7 cellular contexts compared by ENCODE assay signal in genomic region chr1:8015036-8015808, GRCh38. TPM values are rescaled to one million over a fixed set of nuclear protein-coding genes. Genes with fewer than 3 reads are reported as not detected.
DNase-seq lines count a peak whose midpoint lies in the region; ATAC-seq, FAIRE-seq and TF ChIP-seq lines count a peak whose summit lies in the region.

No MANE protein-coding gene starts in this region.

- no peaks in the 10 kb centered on the region for H3K9me2 ChIP-seq in Karpas-422 (replicated peaks; ENCODE audit: insufficient read depth, low read length)

- H3K9ac ChIP-seq in Karpas-422 (ENCODE audit: low read length) (no peak overlapping the region), mammary epithelial cell (ENCODE audit: insufficient read depth, low read length) (peak overlapping the region; percentile 58)

- FAIRE-seq in G401.6 (lab: Jason Lieb, UNC) (peak; percentile 84), islet of Langerhans (lab: Jason Lieb, UNC) (peak; percentile 98)

- 19% methylated on average over 8 of the region's 8 CpGs for WGBS in mammary epithelial cell (ENCODE audit: low coverage, missing lambda C conversion rate)

- no peak for ATAC-seq in HG03354 (IDR thresholded peaks at IDR 0.05; ENCODE audit: poor library complexity, severe bottlenecking, unreplicated experiment)

- TF ChIP-seq CTCF in mammary epithelial cell (conservative IDR thresholded peaks at IDR 0.05 in 1 of 2, IDR thresholded peaks at IDR 0.05 in 1 of 2; ENCODE audit: extremely low read depth in 1 of 2, insufficient read depth in 1 of 2, low read depth in 1 of 2, low read length in 2 of 2), result peak; percentile 60 to 67

- in situ Hi-C loops in mammary epithelial cell (cut with MboI; ENCODE audit: low sequenced_read_pairs in 2 of 2), result loop anchor here in 1 of 2 donors (5.0 to 25.0 kb wide), 3 partner anchors 38 to 697 kb away; partner anchors contain the start of gene SLC45A1

- no peak overlapping the region for H2AFZ ChIP-seq in Karpas-422 (ENCODE audit: low read length)
- H2AFZ ChIP-seq in mammary epithelial cell (ENCODE audit: low read depth, low read length), result no peak overlapping the region

- no peaks in the 10 kb centered on the region for H4K20me1 ChIP-seq in Karpas-422 (ENCODE audit: insufficient read depth, low read depth, low read length)
- H4K20me1 ChIP-seq in mammary epithelial cell (ENCODE audit: insufficient read depth, low read length), result peaks cover 2% of the 10 kb centered on the region

- DNase-seq in Karpas-422 (peak; percentile 77), SJCRH30 (peak; percentile 46 to 83), mammary epithelial cell (peak; percentile 78), smooth muscle cell of the brain vasculature (ENCODE audit: low read depth, low spot score) (peak; percentile 70)

- no peaks in the 10 kb centered on the region for H3K79me2 ChIP-seq in Karpas-422 (ENCODE audit: low read length)
- peaks cover 97% of the 10 kb centered on the region for H3K79me2 ChIP-seq in mammary epithelial cell (ENCODE audit: insufficient read depth, low read length)

- no TSS peak for BruUV-seq in mammary epithelial cell (replicated peaks; lab: Mats Ljungman, UMichigan)

- H3K27me3 ChIP-seq in Karpas-422 (ENCODE audit: low read length), result no peaks in the 10 kb centered on the region
- no peaks in the 10 kb centered on the region for H3K27me3 ChIP-seq in SJCRH30
- no peaks in the 10 kb centered on the region for H3K27me3 ChIP-seq in mammary epithelial cell (ENCODE audit: insufficient read depth, low read length)

- no peaks in the 10 kb centered on the region for H3K36me3 ChIP-seq in Karpas-422 (ENCODE audit: insufficient read depth, low read length)
- H3K36me3 ChIP-seq in SJCRH30, result peaks cover 90% of the 10 kb centered on the region
- peaks cover 47% of the 10 kb centered on the region for H3K36me3 ChIP-seq in mammary epithelial cell (ENCODE audit: insufficient read depth, low read length)

- intact Hi-C loops in mammary epithelial cell (cut with micrococcal nuclease), result loop anchor here (1.0 to 2.0 kb wide), 4 partner anchors 16 to 299 kb away; no protein-coding TSS in a partner anchor

- CTCF ChIA-PET in mammary epithelial cell (lab: Charles Lee; ENCODE audit: low non-redundant PET), result interaction anchor here (0.5 to 1.8 kb wide), 5 partner anchors 9 to 334 kb away, joined by 4 to 19 read pairs (median 8); no protein-coding TSS in a partner anchor

- H3K4me1 ChIP-seq in Karpas-422 (ENCODE audit: low read length) (no peaks in the 10 kb centered on the region), SJCRH30 (peaks cover 87% of the 10 kb centered on the region), mammary epithelial cell (ENCODE audit: insufficient read depth, low read length) (peaks cover 58% of the 10 kb centered on the region)

- H3K9me3 ChIP-seq in Karpas-422 (ENCODE audit: low read length), result no peaks in the 10 kb centered on the region
- no peaks in the 10 kb centered on the region for H3K9me3 ChIP-seq in SJCRH30 (replicated peaks)
- H3K9me3 ChIP-seq in mammary epithelial cell (replicated peaks; ENCODE audit: insufficient read depth, low read length), result no peaks in the 10 kb centered on the region

- H3K4me3 ChIP-seq in Karpas-422 (ENCODE audit: low read length) (no peak overlapping the region), SJCRH30 (no peak overlapping the region), mammary epithelial cell (replicated peaks in 1 of 3; ENCODE audit: insufficient read depth in 1 of 3, low read depth in 2 of 3, low read length in 3 of 3) (no peak overlapping the region)

- H3K4me2 ChIP-seq in Karpas-422 (ENCODE audit: low read depth, low read length, poor library complexity, severe bottlenecking) (no peak overlapping the region), mammary epithelial cell (ENCODE audit: insufficient read depth, low read depth, low read length) (peak overlapping the region; percentile 88)

- H3K27ac ChIP-seq in Karpas-422 (ENCODE audit: low read length) (no peak overlapping the region), SJCRH30 (peak overlapping the region; percentile 4; the same call in 1 of the 2 replicates), mammary epithelial cell (ENCODE audit: insufficient read depth, low read depth, low read length) (peak overlapping the region; percentile 30)

- dilution Hi-C loops in mammary epithelial cell (cut with HindIII; ENCODE audit: low sequenced_read_pairs), result loop anchor here (25.0 kb wide), 1 partner anchor 103 kb away; no protein-coding TSS in a partner anchor

RNA-seq across cellular contexts. Expression of gene ERRFI1, which starts 10.9 kb away (rescaled TPM):
- not detected in 2 replicates for total RNA-seq in Karpas-422 (2014; rRNA removed; shearing (Covaris generic); ENCODE audit: low replicate concordance)
- 197 and 220 TPM in 2 replicates for total RNA-seq in SJCRH30 (2014; rRNA removed; shearing (Covaris generic))
- total RNA-seq in mammary epithelial cell, result 100 to 1,000 TPM in 1 of 2 donors, 10 to 100 TPM in 1; 38.8 to 150 TPM
- polyA plus RNA-seq in mammary epithelial cell, result 115 TPM
- 99.8 TPM for polyA minus RNA-seq in mammary epithelial cell

RNA-seq across cellular contexts. Expression of gene PARK7, which starts 53.7 kb away (rescaled TPM):
- 146 and 207 TPM in 2 replicates for total RNA-seq in Karpas-422 (2014; rRNA removed; shearing (Covaris generic); ENCODE audit: low replicate concordance)
- total RNA-seq in SJCRH30 (2014; rRNA removed; shearing (Covaris generic)), result 441 and 456 TPM in 2 replicates
- 100 to 1,000 TPM; 106 to 264 TPM for total RNA-seq in mammary epithelial cell
- 361 TPM for polyA plus RNA-seq in mammary epithelial cell
- 166 TPM for polyA minus RNA-seq in mammary epithelial cell

Comparison
In these comparisons a context has a peak if more than half of its experiments do, and no peak if none do; other contexts are left out.
1. RNA of gene ERRFI1, which starts 10.9 kb away (total RNA-seq): 197 to 220 TPM in SJCRH30 and 38.8 to 150 TPM in mammary epithelial cell; not detected in Karpas-422; every median in the first group is over 10 times any median in the second.
2. Peak in every context shown above with its lines, with median percentiles within 50 percentile points of each other: DNase-seq.